Comparison of ENCODE assay signal across 9 cellular contexts in genomic region chr15:71752604-71753289, GRCh38. TPM values are rescaled to one million over a fixed set of nuclear protein-coding genes. Genes with fewer than 3 reads are reported as not detected.
DNase-seq lines count a peak whose midpoint lies in the region; ATAC-seq and TF ChIP-seq lines count a peak whose summit lies in the region.
"Had no signal": no experiment of that assay in that cellular context is flagged by ENCODE, and none has a peak within 500 bp of the region (broad histone marks: within the 10 kb centered on the region; RNA-seq: fewer than 3 reads in every experiment).

No MANE protein-coding gene starts in this region.

- no peaks in the 10 kb centered on the region for H3K27me3 ChIP-seq in Peyer's patch

- ATAC-seq in sciatic nerve (peak; percentile 83), GM18519 (IDR thresholded peaks at IDR 0.05; ENCODE audit: low FRiP score, unreplicated experiment) (no peak)

- TF ChIP-seq POLR2A in Peyer's patch (IDR thresholded peaks at IDR 0.05), result no peak
- no peak for TF ChIP-seq POLR2A in erythroblast (IDR thresholded peaks at IDR 0.05; ENCODE audit: low read length)

- H3K4me3 ChIP-seq in Peyer's patch, result no peak overlapping the region

- intact Hi-C loops in sciatic nerve (cut with DNase I), result no loop called here

- in situ Hi-C loops in GM13976 (cut with MboI; ENCODE audit: low sequenced_read_pairs, unreplicated experiment), result no loop called here

- peaks cover 0 to 31% (median 0%) of the 10 kb centered on the region in 4 donors for H3K4me1 ChIP-seq in Peyer's patch

- H3K36me3 ChIP-seq in Peyer's patch, result peaks cover 0 to 2% (median 0%) of the 10 kb centered on the region in 3 donors

- peak overlapping the region in 2 of 4 donors; percentile 26 to 79 for H3K27ac ChIP-seq in Peyer's patch

- TF ChIP-seq CTCF in GM13976 (IDR thresholded peaks at IDR 0.05; ENCODE audit: borderline replicate concordance, control extremely low read depth, extremely low read depth, insufficient read depth, missing control alignments) (peak; percentile 48), Peyer's patch (IDR thresholded peaks at IDR 0.05) (peak in 4 of 6 experiments; percentile 11 to 86 (median 82))

- DNase-seq in AML-193 (lab: John Stamatoyannopoulos, UW) (peak; percentile 8 to 15), GM13976 (ENCODE audit: low spot score) (peak; percentile 56), Peyer's patch (peak in 2 of 3 donors; percentile 66 to 84), erythroblast (lab: John Stamatoyannopoulos, UW) (peak; percentile 10 to 28), sciatic nerve (ENCODE audit: low spot score) (no peak), occipital lobe (lab: John Stamatoyannopoulos, UW) (no peak), ecto neural progenitor cell (ENCODE audit: low spot score) (no peak)
- DNase-seq: natural killer cell had no signal

- H3K9me3 ChIP-seq in Peyer's patch, result no peaks in the 10 kb centered on the region

RNA-seq across cellular contexts. Expression of gene NR2E3, which starts 57.6 kb away (rescaled TPM):
- total RNA-seq in Peyer's patch (1 to 10 TPM in 3 of 4 donors, not detected in 1; 1.3 to 1.4 (median 1.3) TPM), sciatic nerve (not detected), occipital lobe (0.16 TPM)
- total RNA-seq: natural killer cell had no signal

Comparison
In these comparisons a context has a peak if more than half of its experiments do, and no peak if none do; other contexts are left out.
1. DNase-seq: peak in AML-193 (2 of 2), GM13976 (single experiment), Peyer's patch (2 of 3) and erythroblast (2 of 2); none in sciatic nerve (single experiment), occipital lobe (single experiment) and ecto neural progenitor cell (single experiment).